ENCODE assay signal across 8 cellular contexts in the genomic region with DNA sequence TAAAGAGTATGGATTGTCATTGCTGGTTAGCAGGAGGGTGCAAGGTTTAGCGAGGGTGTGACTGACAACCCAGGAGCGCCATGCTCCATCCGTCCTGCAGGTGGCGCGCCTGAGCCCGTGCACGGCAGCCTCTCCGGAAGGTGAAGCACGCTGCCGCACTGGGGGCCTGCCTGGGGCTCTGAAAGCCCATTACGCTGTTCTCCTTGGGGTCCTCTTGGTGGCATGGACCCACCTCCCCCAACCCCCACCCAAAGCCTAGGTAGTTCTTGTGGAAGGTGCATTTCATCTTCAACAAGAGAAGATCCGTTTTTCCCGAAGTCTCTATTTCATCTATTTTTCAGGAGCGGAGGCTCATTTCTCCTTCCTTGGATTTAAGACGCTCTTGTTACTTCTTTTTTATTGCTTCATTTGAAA.
DNase-seq lines count a peak whose midpoint lies in the region; ATAC-seq, FAIRE-seq and TF ChIP-seq lines count a peak whose summit lies in the region.

No MANE protein-coding gene starts in this region.

- CTCF ChIA-PET in A549 (lab: Yijun Ruan, JAX), result interaction anchor here (0.8 to 1.8 kb wide), 7 partner anchors 8 to 86 kb away, joined by 3 to 7 read pairs (median 3); no protein-coding TSS in a partner anchor

- H3K9me3 Mint-ChIP-seq in stimulated activated naive B cell treated with anti-CD40 and anti-IgM and Interleukin-4, amounts not matched to agents 10 μg/mL and 1 μg/mL and 100 μg/mL, for 72 hours, result peaks cover 14 to 16% of the 10 kb centered on the region in 2 donors

- intact Hi-C loops in mucosa of descending colon (cut with DNase I, micrococcal nuclease), result no loop called here

- peak; percentile 33 to 51 for DNase-seq in A549 (ENCODE audit: low read depth in 1 of 2, low spot score in 1 of 2)
- peak; percentile 47 for DNase-seq in H54 (ENCODE audit: insufficient read length, low spot score)
- DNase-seq in activated CD4-positive, CD25-positive, alpha-beta regulatory T cell treated with anti-CD3 and anti-CD28 coated beads, Interleukin-2, amount 50 U/mL, for 16 hours (ENCODE audit: low read depth, low spot score), result peak; percentile 5
- DNase-seq in central memory CD4-positive, alpha-beta T cell, result peak; percentile 17
- DNase-seq in mucosa of descending colon, result peak; percentile 57 to 67 (median 67)
- peak; percentile 21 for DNase-seq in stimulated activated naive B cell treated with anti-CD40 and anti-IgM and Interleukin-4, amounts not matched to agents 10 μg/mL and 1 μg/mL and 100 μg/mL, for 72 hours
- DNase-seq in effector CD8-positive, alpha-beta T cell (lab: John Stamatoyannopoulos, UW), result no peak
- DNase-seq in DMS79 treated with DMSO at 0.1 percent for 48 hours (lab: John Stamatoyannopoulos, UW), result no peak

- no peak for TF ChIP-seq EP300 in A549 (IDR thresholded peaks at IDR 0.05)

- peaks cover 19% of the 10 kb centered on the region for H3K9me3 ChIP-seq in A549
- H3K9me3 ChIP-seq in mucosa of descending colon, result peaks cover 13% of the 10 kb centered on the region

- peak; percentile 69 to 84; a peak in 4 of 6 replicates for ATAC-seq in A549
- ATAC-seq in mucosa of descending colon, result peak; percentile 75
- peak in 1 of 2 donors; percentile 50 for ATAC-seq in stimulated activated naive B cell treated with anti-CD40 and anti-IgM and Interleukin-4, amounts not matched to agents 10 μg/mL and 1 μg/mL and 100 μg/mL, for 72 hours (replicated peaks)

- peaks cover 13 to 17% of the 10 kb centered on the region in 2 donors for H3K4me1 Mint-ChIP-seq in stimulated activated naive B cell treated with anti-CD40 and anti-IgM and Interleukin-4, amounts not matched to agents 10 μg/mL and 1 μg/mL and 100 μg/mL, for 72 hours

- peaks cover 38 to 47% of the 10 kb centered on the region in 2 donors for H3K27me3 Mint-ChIP-seq in stimulated activated naive B cell treated with anti-CD40 and anti-IgM and Interleukin-4, amounts not matched to agents 10 μg/mL and 1 μg/mL and 100 μg/mL, for 72 hours

- no peaks in the 10 kb centered on the region for H3K36me3 ChIP-seq in mucosa of descending colon (ENCODE audit: low read depth)

- H3K36me3 Mint-ChIP-seq in stimulated activated naive B cell treated with anti-CD40 and anti-IgM and Interleukin-4, amounts not matched to agents 10 μg/mL and 1 μg/mL and 100 μg/mL, for 72 hours, result peaks cover 3 to 7% of the 10 kb centered on the region in 2 donors

- H3K4me1 ChIP-seq in A549, result peaks cover 7% of the 10 kb centered on the region; the same call in 1 of the 3 replicates
- no peaks in the 10 kb centered on the region for H3K4me1 ChIP-seq in mucosa of descending colon (ENCODE audit: low read depth)

- TF ChIP-seq CTCF in A549 (IDR thresholded peaks at IDR 0.05) (peak; percentile 70), mucosa of descending colon (IDR thresholded peaks at IDR 0.05) (peak; percentile 92)

- H3K27ac Mint-ChIP-seq in stimulated activated naive B cell treated with anti-CD40 and anti-IgM and Interleukin-4, amounts not matched to agents 10 μg/mL and 1 μg/mL and 100 μg/mL, for 72 hours, result no peak overlapping the region

- TF ChIP-seq POLR2A in A549 (IDR thresholded peaks at IDR 0.05; ENCODE audit: low read length) (no peak), H54 (IDR thresholded peaks at IDR 0.05; ENCODE audit: low read depth, low read length) (no peak)

- 30% methylated on average over 15 of the region's 15 CpGs for WGBS in A549 (ENCODE audit: missing lambda C conversion rate)

- peak overlapping the region in 1 of 2 donors; percentile 7 for H3K4me3 Mint-ChIP-seq in stimulated activated naive B cell treated with anti-CD40 and anti-IgM and Interleukin-4, amounts not matched to agents 10 μg/mL and 1 μg/mL and 100 μg/mL, for 72 hours

- peak; percentile 37 to 56; a peak in 2 of 5 replicates for TF ChIP-seq RAD21 in A549 (conservative IDR thresholded peaks at IDR 0.05 in 1 of 2, IDR thresholded peaks at IDR 0.05 in 1 of 2)

- H3K4me3 ChIP-seq in A549 (no peak overlapping the region), mucosa of descending colon (no peak overlapping the region)

- POLR2A ChIA-PET in A549 (lab: Yijun Ruan, JAX), result no interaction called here

- FAIRE-seq in A549 (lab: Jason Lieb, UNC), result no peak
- FAIRE-seq in H54 (lab: Jason Lieb, UNC), result no peak

- peak overlapping the region; percentile 35; the same call in 2 of the 3 replicates for H3K4me2 ChIP-seq in A549

- H3K27ac ChIP-seq in A549, result no peak overlapping the region

TF ChIP-seq in A549, 52 proteins besides CTCF, POLR2A, EP300 and RAD21:
- TF ChIP-seq, protein P1, sequence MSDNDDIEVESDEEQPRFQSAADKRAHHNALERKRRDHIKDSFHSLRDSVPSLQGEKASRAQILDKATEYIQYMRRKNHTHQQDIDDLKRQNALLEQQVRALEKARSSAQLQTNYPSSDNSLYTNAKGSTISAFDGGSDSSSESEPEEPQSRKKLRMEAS (IDR thresholded peaks at IDR 0.05), result peak; percentile 46
- TF ChIP-seq NFE2L2 (conservative IDR thresholded peaks at IDR 0.05; ENCODE audit: low read length), result no peak
- no peak for TF ChIP-seq PHF8 (IDR thresholded peaks at IDR 0.05; ENCODE audit: borderline replicate concordance, low read depth)
- peak; percentile 60 for TF ChIP-seq SMC3 (IDR thresholded peaks at IDR 0.05)

Comparison
In these comparisons a context has a peak if more than half of its experiments do, and no peak if none do; other contexts are left out.
1. DNase-seq: peak in A549 (2 of 2), H54 (single experiment), activated CD4-positive, CD25-positive, alpha-beta regulatory T cell treated with anti-CD3 and anti-CD28 coated beads, Interleukin-2, amount 50 U/mL, for 16 hours (single experiment), central memory CD4-positive, alpha-beta T cell (single experiment), mucosa of descending colon (3 of 3) and stimulated activated naive B cell treated with anti-CD40 and anti-IgM and Interleukin-4, amounts not matched to agents 10 μg/mL and 1 μg/mL and 100 μg/mL, for 72 hours (single experiment); none in effector CD8-positive, alpha-beta T cell (single experiment) and DMS79 treated with DMSO at 0.1 percent for 48 hours (single experiment).